ENCODE assay signal across 1 cellular context in the genomic region with DNA sequence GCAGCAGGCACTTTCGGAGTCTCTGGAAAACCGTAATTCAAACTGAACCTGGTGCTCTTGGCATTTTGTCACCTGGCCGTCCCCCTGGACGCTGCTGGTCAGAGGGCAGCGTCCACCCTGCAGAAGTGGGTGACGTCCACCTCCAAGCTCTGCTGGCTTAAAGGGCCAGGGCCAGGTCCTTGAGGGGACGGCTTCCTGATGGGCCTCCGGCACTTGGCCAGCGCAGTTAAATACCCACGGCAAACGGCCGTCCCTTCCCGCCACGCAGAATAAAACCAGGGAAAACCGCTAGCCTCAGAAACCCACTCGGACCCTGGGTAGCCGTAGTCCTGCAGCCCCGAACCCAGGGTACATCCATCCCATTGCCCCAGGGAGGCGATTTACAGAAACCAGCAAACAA.
TF ChIP-seq lines count a peak whose summit lies in the region.

No MANE protein-coding gene starts in this region.

TF ChIP-seq in H1, 55 proteins besides CTCF, POLR2A, EP300 and RAD21:
- TF ChIP-seq SAP30 (IDR thresholded peaks at IDR 0.05; ENCODE audit: insufficient read depth, insufficient replicate concordance, low read length) (no peak), RNF2 (IDR thresholded peaks at IDR 0.05; ENCODE audit: borderline replicate concordance, low read depth, low read length, missing control alignments, poor library complexity, severe bottlenecking) (no peak), RBBP5 (IDR thresholded peaks at IDR 0.05; ENCODE audit: borderline replicate concordance, low read depth, low read length) (no peak), GTF2F1 (IDR thresholded peaks at IDR 0.05; ENCODE audit: borderline replicate concordance, low read depth, low read length) (no peak), SP4 (IDR thresholded peaks at IDR 0.05; ENCODE audit: low read length) (no peak), CHD1 (IDR thresholded peaks at IDR 0.05; ENCODE audit: low read depth, low read length) (no peak), SRF (IDR thresholded peaks at IDR 0.05; ENCODE audit: low read depth, low read length) (no peak), EZH2 (IDR thresholded peaks at IDR 0.05; ENCODE audit: low read depth, low read length, severe bottlenecking) (no peak), TAF7 (optimal IDR thresholded peaks at IDR 0.05; ENCODE audit: borderline replicate concordance, low read depth, low read length) (no peak), JUN (IDR thresholded peaks at IDR 0.05; ENCODE audit: low read depth, low read length) (no peak), TEAD4 (IDR thresholded peaks at IDR 0.05; ENCODE audit: low read depth, low read length) (no peak), CBX8 (IDR thresholded peaks at IDR 0.05; ENCODE audit: borderline replicate concordance, low read depth, low read length) (no peak)
- TF ChIP-seq, protein P1, sequence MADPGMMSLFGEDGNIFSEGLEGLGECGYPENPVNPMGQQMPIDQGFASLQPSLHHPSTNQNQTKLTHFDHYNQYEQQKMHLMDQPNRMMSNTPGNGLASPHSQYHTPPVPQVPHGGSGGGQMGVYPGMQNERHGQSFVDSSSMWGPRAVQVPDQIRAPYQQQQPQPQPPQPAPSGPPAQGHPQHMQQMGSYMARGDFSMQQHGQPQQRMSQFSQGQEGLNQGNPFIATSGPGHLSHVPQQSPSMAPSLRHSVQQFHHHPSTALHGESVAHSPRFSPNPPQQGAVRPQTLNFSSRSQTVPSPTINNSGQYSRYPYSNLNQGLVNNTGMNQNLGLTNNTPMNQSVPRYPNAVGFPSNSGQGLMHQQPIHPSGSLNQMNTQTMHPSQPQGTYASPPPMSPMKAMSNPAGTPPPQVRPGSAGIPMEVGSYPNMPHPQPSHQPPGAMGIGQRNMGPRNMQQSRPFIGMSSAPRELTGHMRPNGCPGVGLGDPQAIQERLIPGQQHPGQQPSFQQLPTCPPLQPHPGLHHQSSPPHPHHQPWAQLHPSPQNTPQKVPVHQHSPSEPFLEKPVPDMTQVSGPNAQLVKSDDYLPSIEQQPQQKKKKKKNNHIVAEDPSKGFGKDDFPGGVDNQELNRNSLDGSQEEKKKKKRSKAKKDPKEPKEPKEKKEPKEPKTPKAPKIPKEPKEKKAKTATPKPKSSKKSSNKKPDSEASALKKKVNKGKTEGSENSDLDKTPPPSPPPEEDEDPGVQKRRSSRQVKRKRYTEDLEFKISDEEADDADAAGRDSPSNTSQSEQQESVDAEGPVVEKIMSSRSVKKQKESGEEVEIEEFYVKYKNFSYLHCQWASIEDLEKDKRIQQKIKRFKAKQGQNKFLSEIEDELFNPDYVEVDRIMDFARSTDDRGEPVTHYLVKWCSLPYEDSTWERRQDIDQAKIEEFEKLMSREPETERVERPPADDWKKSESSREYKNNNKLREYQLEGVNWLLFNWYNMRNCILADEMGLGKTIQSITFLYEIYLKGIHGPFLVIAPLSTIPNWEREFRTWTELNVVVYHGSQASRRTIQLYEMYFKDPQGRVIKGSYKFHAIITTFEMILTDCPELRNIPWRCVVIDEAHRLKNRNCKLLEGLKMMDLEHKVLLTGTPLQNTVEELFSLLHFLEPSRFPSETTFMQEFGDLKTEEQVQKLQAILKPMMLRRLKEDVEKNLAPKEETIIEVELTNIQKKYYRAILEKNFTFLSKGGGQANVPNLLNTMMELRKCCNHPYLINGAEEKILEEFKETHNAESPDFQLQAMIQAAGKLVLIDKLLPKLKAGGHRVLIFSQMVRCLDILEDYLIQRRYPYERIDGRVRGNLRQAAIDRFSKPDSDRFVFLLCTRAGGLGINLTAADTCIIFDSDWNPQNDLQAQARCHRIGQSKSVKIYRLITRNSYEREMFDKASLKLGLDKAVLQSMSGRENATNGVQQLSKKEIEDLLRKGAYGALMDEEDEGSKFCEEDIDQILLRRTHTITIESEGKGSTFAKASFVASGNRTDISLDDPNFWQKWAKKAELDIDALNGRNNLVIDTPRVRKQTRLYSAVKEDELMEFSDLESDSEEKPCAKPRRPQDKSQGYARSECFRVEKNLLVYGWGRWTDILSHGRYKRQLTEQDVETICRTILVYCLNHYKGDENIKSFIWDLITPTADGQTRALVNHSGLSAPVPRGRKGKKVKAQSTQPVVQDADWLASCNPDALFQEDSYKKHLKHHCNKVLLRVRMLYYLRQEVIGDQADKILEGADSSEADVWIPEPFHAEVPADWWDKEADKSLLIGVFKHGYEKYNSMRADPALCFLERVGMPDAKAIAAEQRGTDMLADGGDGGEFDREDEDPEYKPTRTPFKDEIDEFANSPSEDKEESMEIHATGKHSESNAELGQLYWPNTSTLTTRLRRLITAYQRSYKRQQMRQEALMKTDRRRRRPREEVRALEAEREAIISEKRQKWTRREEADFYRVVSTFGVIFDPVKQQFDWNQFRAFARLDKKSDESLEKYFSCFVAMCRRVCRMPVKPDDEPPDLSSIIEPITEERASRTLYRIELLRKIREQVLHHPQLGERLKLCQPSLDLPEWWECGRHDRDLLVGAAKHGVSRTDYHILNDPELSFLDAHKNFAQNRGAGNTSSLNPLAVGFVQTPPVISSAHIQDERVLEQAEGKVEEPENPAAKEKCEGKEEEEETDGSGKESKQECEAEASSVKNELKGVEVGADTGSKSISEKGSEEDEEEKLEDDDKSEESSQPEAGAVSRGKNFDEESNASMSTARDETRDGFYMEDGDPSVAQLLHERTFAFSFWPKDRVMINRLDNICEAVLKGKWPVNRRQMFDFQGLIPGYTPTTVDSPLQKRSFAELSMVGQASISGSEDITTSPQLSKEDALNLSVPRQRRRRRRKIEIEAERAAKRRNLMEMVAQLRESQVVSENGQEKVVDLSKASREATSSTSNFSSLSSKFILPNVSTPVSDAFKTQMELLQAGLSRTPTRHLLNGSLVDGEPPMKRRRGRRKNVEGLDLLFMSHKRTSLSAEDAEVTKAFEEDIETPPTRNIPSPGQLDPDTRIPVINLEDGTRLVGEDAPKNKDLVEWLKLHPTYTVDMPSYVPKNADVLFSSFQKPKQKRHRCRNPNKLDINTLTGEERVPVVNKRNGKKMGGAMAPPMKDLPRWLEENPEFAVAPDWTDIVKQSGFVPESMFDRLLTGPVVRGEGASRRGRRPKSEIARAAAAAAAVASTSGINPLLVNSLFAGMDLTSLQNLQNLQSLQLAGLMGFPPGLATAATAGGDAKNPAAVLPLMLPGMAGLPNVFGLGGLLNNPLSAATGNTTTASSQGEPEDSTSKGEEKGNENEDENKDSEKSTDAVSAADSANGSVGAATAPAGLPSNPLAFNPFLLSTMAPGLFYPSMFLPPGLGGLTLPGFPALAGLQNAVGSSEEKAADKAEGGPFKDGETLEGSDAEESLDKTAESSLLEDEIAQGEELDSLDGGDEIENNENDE (IDR thresholded peaks at IDR 0.05; ENCODE audit: insufficient replicate concordance, low read length), result no peak
- TF ChIP-seq, protein P2, sequence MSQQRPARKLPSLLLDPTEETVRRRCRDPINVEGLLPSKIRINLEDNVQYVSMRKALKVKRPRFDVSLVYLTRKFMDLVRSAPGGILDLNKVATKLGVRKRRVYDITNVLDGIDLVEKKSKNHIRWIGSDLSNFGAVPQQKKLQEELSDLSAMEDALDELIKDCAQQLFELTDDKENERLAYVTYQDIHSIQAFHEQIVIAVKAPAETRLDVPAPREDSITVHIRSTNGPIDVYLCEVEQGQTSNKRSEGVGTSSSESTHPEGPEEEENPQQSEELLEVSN (IDR thresholded peaks at IDR 0.05), result no peak
